ENCODE assay signal across 22 cellular contexts in the genomic region with DNA sequence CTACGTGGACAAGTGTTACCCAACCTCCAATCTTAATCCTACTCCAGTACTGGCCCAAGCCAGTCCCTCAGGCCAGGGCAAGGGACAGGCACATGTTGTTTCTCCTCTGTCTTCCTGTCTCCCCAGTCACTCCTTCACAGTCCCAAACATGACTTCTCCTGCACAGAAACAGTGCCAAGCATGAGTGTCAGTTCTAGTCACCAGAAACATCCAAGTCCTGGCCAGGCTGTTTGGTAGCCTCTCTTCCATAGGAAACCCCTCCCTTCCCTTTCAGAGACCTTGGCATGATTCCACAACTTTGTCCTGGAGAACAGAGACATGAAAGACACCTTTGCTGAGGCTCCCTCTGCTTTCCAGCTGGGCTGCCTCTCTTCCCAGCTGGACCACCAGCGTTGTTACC. TPM values are rescaled to one million over a fixed set of nuclear protein-coding genes. Genes with fewer than 3 reads are reported as not detected.
DNase-seq lines count a peak whose midpoint lies in the region; ATAC-seq and TF ChIP-seq lines count a peak whose summit lies in the region.
"Had no signal": no experiment of that assay in that cellular context is flagged by ENCODE, and none has a peak within 500 bp of the region (broad histone marks: within the 10 kb centered on the region; RNA-seq: fewer than 3 reads in every experiment).

No MANE protein-coding gene starts in this region.

- peak overlapping the region; percentile 31 for H4K91ac ChIP-seq in IMR-90 (ENCODE audit: insufficient read depth, low read depth, low read length)

- H3K18ac ChIP-seq in IMR-90 (ENCODE audit: low read depth, low read length), result no peak overlapping the region

- no peak for TF ChIP-seq RAD21 in IMR-90 (IDR thresholded peaks at IDR 0.05; ENCODE audit: low read length)

- H3K36me3 ChIP-seq in IMR-90 (ENCODE audit: control insufficient read depth, insufficient read depth, low read length) (no peaks in the 10 kb centered on the region), ascending aorta (peaks cover 18 to 39% of the 10 kb centered on the region in 2 donors), heart left ventricle (peaks cover 0 to 61% (median 5%) of the 10 kb centered on the region in 9 donors), stomach (peaks cover 0 to 55% (median 28%) of the 10 kb centered on the region in 4 donors)
- H3K36me3 ChIP-seq: transverse colon had no signal

- H3K27ac ChIP-seq in IMR-90 (ENCODE audit: insufficient read depth, low read length), result no peak overlapping the region
- H3K27ac ChIP-seq in ascending aorta, result peak overlapping the region; percentile 14 to 32
- peak overlapping the region; percentile 13 to 70 (median 38) for H3K27ac ChIP-seq in heart left ventricle
- H3K27ac ChIP-seq in stomach, result peak overlapping the region in 1 of 5 donors; percentile 21
- H3K27ac ChIP-seq: BLaER1 treated with 17β-estradiol and CSF1 and Interleukin-3, amounts not matched to agents 10 nM and 100 nM; transverse colon had no signal

- no peak overlapping the region for H2BK5ac ChIP-seq in IMR-90 (ENCODE audit: low read depth, low read length, poor library complexity, severe bottlenecking)

- intact Hi-C loops in IMR-90 (cut with micrococcal nuclease) (no loop called here), ascending aorta (cut with DNase I) (no loop called here), heart left ventricle (cut with DNase I) (loop anchor here in 3 of 10 donors (5.0 to 10.0 kb wide), 3 partner anchors 123 to 396 kb away; no protein-coding TSS in a partner anchor), sciatic nerve (cut with DNase I) (no loop called here), stomach (cut with DNase I; ENCODE audit: low total_unique reads) (no loop called here)

- no TSS peak for BruUV-seq in IMR-90 (replicated peaks; lab: Mats Ljungman, UMichigan)

- in situ Hi-C loops in IMR-90 (cut with MboI; ENCODE audit: low sequenced_read_pairs), result no loop called here

- TF ChIP-seq CTCF in IMR-90 (conservative IDR thresholded peaks at IDR 0.05; ENCODE audit: low read depth, low read length), result no peak
- TF ChIP-seq CTCF in ascending aorta (IDR thresholded peaks at IDR 0.05), result no peak
- peak in 1 of 12 donors; percentile 7 for TF ChIP-seq CTCF in heart left ventricle (IDR thresholded peaks at IDR 0.05)
- TF ChIP-seq CTCF in stomach (IDR thresholded peaks at IDR 0.05), result no peak

- H3K9me3 ChIP-seq in IMR-90 (ENCODE audit: control insufficient read depth, insufficient read depth, low read length), result no peaks in the 10 kb centered on the region
- no peaks in the 10 kb centered on the region for H3K9me3 ChIP-seq in ascending aorta
- H3K9me3 ChIP-seq in heart left ventricle, result no peaks in the 10 kb centered on the region
- H3K9me3 ChIP-seq in stomach, result no peaks in the 10 kb centered on the region
- H3K9me3 ChIP-seq: HAP-1, MG63, transverse colon had no signal

- no peak overlapping the region for H3K4me2 ChIP-seq in IMR-90 (ENCODE audit: low read depth, low read length)
- H3K4me2 ChIP-seq: BLaER1 treated with 17β-estradiol and CSF1 and Interleukin-3, amounts not matched to agents 10 nM and 100 nM had no signal

- no peak overlapping the region for H2AK9ac ChIP-seq in IMR-90 (replicated peaks; ENCODE audit: low read depth, low read length, poor library complexity)

- H3K9me1 ChIP-seq in IMR-90 (ENCODE audit: insufficient read depth, low read length), result peaks cover 22% of the 10 kb centered on the region

- H3K4ac ChIP-seq in IMR-90 (ENCODE audit: low read depth, low read length), result no peak overlapping the region; the same call in 1 of the 2 replicates

- POLR2A ChIA-PET in IMR-90 (lab: Charles Lee; ENCODE audit: unreplicated experiment), result no interaction called here

- H3K23ac ChIP-seq in IMR-90 (ENCODE audit: low read depth, low read length), result no peak overlapping the region

- CTCF ChIA-PET in IMR-90 (lab: Yijun Ruan, JAX), result no interaction called here

- WGBS in IMR-90 (ENCODE audit: extremely low coverage in 2 of 2, insufficient read length in 1 of 2), 2 experiments, result 88% methylated on average over 1 of the region's 2 CpGs; no CpG with 5 or more reads in 1 of the 2 experiments
- 39 to 60% (median 45%) methylated on average over 2 of the region's 2 CpGs for WGBS in heart left ventricle, 4 donors
- WGBS in stomach, 5 donors, result 56 to 80% (median 73%) methylated on average over 2 of the region's 2 CpGs

- H2BK120ac ChIP-seq in IMR-90 (ENCODE audit: low read depth, low read length), result no peak overlapping the region

- peaks cover 3% of the 10 kb centered on the region; the same call in 1 of the 2 replicates for H4K20me1 ChIP-seq in IMR-90 (ENCODE audit: insufficient read depth, low read length)
- H4K20me1 ChIP-seq: BLaER1 treated with 17β-estradiol and CSF1 and Interleukin-3, amounts not matched to agents 10 nM and 100 nM had no signal

- H2BK15ac ChIP-seq in IMR-90 (ENCODE audit: low read depth, low read length), result no peak overlapping the region; the same call in 2 of the 3 replicates

- H3K4me3 ChIP-seq in IMR-90 (ENCODE audit: insufficient read depth, low read depth, low read length) (no peak overlapping the region), ascending aorta (no peak overlapping the region), heart left ventricle (no peak overlapping the region), stomach (no peak overlapping the region)
- H3K4me3 ChIP-seq: BLaER1 treated with 17β-estradiol and CSF1 and Interleukin-3, amounts not matched to agents 10 nM and 100 nM; HAP-1; MG63; transverse colon had no signal

- ATAC-seq in IMR-90 (ENCODE audit: low read depth), result no peak
- peak; percentile 42 to 67 (median 53) for ATAC-seq in heart left ventricle
- peak; percentile 41 for ATAC-seq in sciatic nerve
- ATAC-seq in HG02610 (IDR thresholded peaks at IDR 0.05; ENCODE audit: unreplicated experiment), result no peak
- ATAC-seq: activated naive CD8-positive, alpha-beta T cell treated with anti-CD3 and anti-CD28 coated beads, Interleukin-2, amount 50 U/mL, for 24 hours; naive thymus-derived CD4-positive, alpha-beta T cell; SK-N-SH treated with all-trans-retinoic acid at 6 μM for 48 hours; stimulated activated naive CD8-positive, alpha-beta T cell treated with anti-CD3 and anti-CD28 coated beads, Interleukin-15, Interleukin-2, amounts not matched to agents 100 U/mL and 50 U/mL, for 24 hours had no signal

- H3K4me1 ChIP-seq in IMR-90 (ENCODE audit: control insufficient read depth, insufficient read depth, low read length), result peaks cover 15% of the 10 kb centered on the region
- H3K4me1 ChIP-seq in ascending aorta, result peaks cover 6 to 26% of the 10 kb centered on the region in 2 donors
- peaks cover 16 to 69% (median 48%) of the 10 kb centered on the region in 12 donors for H3K4me1 ChIP-seq in heart left ventricle
- peaks cover 4 to 39% (median 28%) of the 10 kb centered on the region in 4 donors for H3K4me1 ChIP-seq in stomach
- H3K4me1 ChIP-seq: HAP-1 had no signal

- DNase-seq in IMR-90, result no peak
- no peak for DNase-seq in ascending aorta (ENCODE audit: low spot score in 2 of 2)
- peak in 4 of 5 donors; percentile 41 to 62 (median 47) for DNase-seq in heart left ventricle
- no peak for DNase-seq in sciatic nerve (ENCODE audit: low spot score)
- no peak for DNase-seq in stomach
- no peak for DNase-seq in DMS114 treated with DMSO at 0.1 percent for 48 hours (lab: John Stamatoyannopoulos, UW; ENCODE audit: unreplicated experiment)
- DNase-seq: activated CD4-positive, alpha-beta T cell treated with anti-CD3 and anti-CD28 coated beads, Interleukin-2, amount 50 U/mL, for 4 hours; activated effector memory CD4-positive, alpha-beta T cell treated with Interleukin-2 at 50 U/mL for 16 hours; activated naive CD8-positive, alpha-beta T cell treated with anti-CD3 and anti-CD28 coated beads, Interleukin-2, amount 50 U/mL, for 24 hours; foreskin fibroblast; MG63; naive thymus-derived CD4-positive, alpha-beta T cell; NCI-H1417; NCI-H510A; retina; stimulated activated CD4-positive, alpha-beta T cell treated with anti-CD3 and anti-CD28 coated beads, Interleukin-4, amount 100 ng/mL, for 24 hours; stimulated activated naive CD8-positive, alpha-beta T cell treated with anti-CD3 and anti-CD28 coated beads, Interleukin-15, Interleukin-2, amounts not matched to agents 100 U/mL and 50 U/mL, for 24 hours; transverse colon had no signal

- dilution Hi-C loops in IMR-90 (cut with HindIII; ENCODE audit: low sequenced_read_pairs, unreplicated experiment), result no loop called here

- no peak overlapping the region for H4K5ac ChIP-seq in IMR-90 (ENCODE audit: low read depth, low read length)

- H2AK5ac ChIP-seq in IMR-90 (ENCODE audit: low read depth, low read length), result peak overlapping the region; percentile 27; the same call in 1 of the 2 replicates

- H3K27me3 ChIP-seq in IMR-90 (ENCODE audit: control insufficient read depth, insufficient read depth, low read length) (no peaks in the 10 kb centered on the region), ascending aorta (no peaks in the 10 kb centered on the region), heart left ventricle (no peaks in the 10 kb centered on the region), stomach (no peaks in the 10 kb centered on the region)
- H3K27me3 ChIP-seq: BLaER1 treated with 17β-estradiol and CSF1 and Interleukin-3, amounts not matched to agents 10 nM and 100 nM; MG63; transverse colon had no signal

- H4K8ac ChIP-seq in IMR-90 (ENCODE audit: low read depth in 2 of 2, low read length in 2 of 2), result no peak overlapping the region

- H2AFZ ChIP-seq in IMR-90 (replicated peaks; ENCODE audit: low read length, poor library complexity), result no peak overlapping the region

- no peak overlapping the region for H3K9ac ChIP-seq in IMR-90 (ENCODE audit: low read depth, low read length)
- H3K9ac ChIP-seq: BLaER1 treated with 17β-estradiol and CSF1 and Interleukin-3, amounts not matched to agents 10 nM and 100 nM had no signal

- H3K56ac ChIP-seq in IMR-90 (ENCODE audit: extremely low read depth, insufficient read depth, low read length), result no peak overlapping the region

- TF ChIP-seq POLR2A in IMR-90 (IDR thresholded peaks at IDR 0.05; ENCODE audit: low read depth, low read length) (no peak), heart left ventricle (IDR thresholded peaks at IDR 0.05) (no peak), stomach (IDR thresholded peaks at IDR 0.05) (no peak)

- TF ChIP-seq EP300 in stomach (IDR thresholded peaks at IDR 0.05), result no peak

- no peaks in the 10 kb centered on the region for H3K79me1 ChIP-seq in IMR-90 (ENCODE audit: low read depth in 1 of 2, low read length in 2 of 2)

- 0 out of 2 replicates have a peak overlapping the region, but pooled peaks have one; percentile 30 for H3K14ac ChIP-seq in IMR-90 (replicated peaks; ENCODE audit: low read depth, low read length)

- no peak overlapping the region; the same call in 1 of the 2 replicates for H2BK20ac ChIP-seq in IMR-90 (ENCODE audit: low read depth, low read length)

TF ChIP-seq in IMR-90, 13 proteins besides CTCF, POLR2A, EP300 and RAD21 (continues in another document):
- no peak for TF ChIP-seq MAFK (IDR thresholded peaks at IDR 0.05; ENCODE audit: low read depth, low read length)

RNA-seq across cellular contexts. Expression of a gene that starts 56.2 kb away (rescaled TPM):
- total RNA-seq in IMR-90 (2012; rRNA removed) (6.4 and 9.0 TPM in 2 replicates), ascending aorta (75.7 TPM), heart left ventricle (10 to 100 TPM; 12.1 to 25.0 (median 14.9) TPM), sciatic nerve (22.5 TPM), stomach (10 to 100 TPM in 4 of 5 donors, 1 to 10 TPM in 1; 4.7 to 36.2 (median 22.0) TPM)
- polyA plus RNA-seq in IMR-90 (2012; rRNA removed) (12.0 and 13.2 TPM in 2 replicates), heart left ventricle (10 to 100 TPM; 15.6 to 22.1 TPM), stomach (10 to 100 TPM; 10.1 to 15.3 (median 12.9) TPM)
- polyA plus RNA-seq in IMR-90 (2012; cell fraction: cytosol; rRNA removed), result 4.0 and 12.6 TPM in 2 replicates
- polyA plus RNA-seq in IMR-90 (2012; cell fraction: nucleus; rRNA removed; ENCODE audit: low replicate concordance), result 17.6 and 48.8 TPM in 2 replicates
- polyA plus RNA-seq: naive thymus-derived CD4-positive, alpha-beta T cell had no signal

Comparison
In these comparisons a context has a peak if more than half of its experiments do, and no peak if none do; other contexts are left out.
1. ATAC-seq: peak in heart left ventricle (4 of 4) and sciatic nerve (single experiment); none in IMR-90 (single experiment) and HG02610 (single experiment).
2. DNase-seq: peak in heart left ventricle (4 of 5); none in IMR-90 (single experiment), ascending aorta (0 of 2), sciatic nerve (single experiment), stomach (single experiment) and DMS114 treated with DMSO at 0.1 percent for 48 hours (single experiment).